1 cellular context compared by ENCODE assay signal in the genomic region with DNA sequence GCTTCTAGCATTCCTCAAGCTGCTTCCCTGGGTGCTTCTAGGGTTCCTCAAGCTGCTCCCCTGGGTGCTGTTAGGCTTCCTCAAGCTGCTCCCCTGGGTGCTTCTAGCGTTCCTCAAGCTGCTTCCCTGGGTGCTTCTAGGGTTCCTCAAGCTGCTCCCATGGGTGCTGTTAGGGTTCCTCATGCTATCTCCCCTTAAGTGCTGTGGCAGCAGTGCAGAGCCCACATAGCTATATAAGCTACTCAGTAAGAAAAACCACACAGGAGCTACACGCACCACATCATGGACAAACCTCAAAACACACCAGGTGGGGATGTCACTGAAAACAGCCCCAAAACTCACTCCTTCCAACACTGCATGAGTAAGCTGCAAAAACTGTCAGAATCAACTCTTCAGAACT.
TF ChIP-seq lines count a peak whose summit lies in the region.

No MANE protein-coding gene starts in this region.

TF ChIP-seq in IMR-90, 13 proteins besides CTCF, POLR2A, EP300 and RAD21 (continued from another document):
- TF ChIP-seq RCOR1 (IDR thresholded peaks at IDR 0.05; ENCODE audit: insufficient replicate concordance, low read length), result no peak
- no peak for TF ChIP-seq SMC3 (IDR thresholded peaks at IDR 0.05; ENCODE audit: low read depth, low read length)
- TF ChIP-seq MXI1 (IDR thresholded peaks at IDR 0.05; ENCODE audit: borderline replicate concordance, low read depth, low read length), result no peak
- no peak for TF ChIP-seq CEBPB (IDR thresholded peaks at IDR 0.05; ENCODE audit: low read depth, low read length)
- TF ChIP-seq NFE2L2 (IDR thresholded peaks at IDR 0.05; ENCODE audit: low read depth, low read length), result no peak
- TF ChIP-seq MAZ (IDR thresholded peaks at IDR 0.05; ENCODE audit: borderline replicate concordance, low read depth, low read length), result no peak
- TF ChIP-seq BHLHE40 (IDR thresholded peaks at IDR 0.05; ENCODE audit: low read depth, low read length), result no peak
- TF ChIP-seq, protein P1, sequence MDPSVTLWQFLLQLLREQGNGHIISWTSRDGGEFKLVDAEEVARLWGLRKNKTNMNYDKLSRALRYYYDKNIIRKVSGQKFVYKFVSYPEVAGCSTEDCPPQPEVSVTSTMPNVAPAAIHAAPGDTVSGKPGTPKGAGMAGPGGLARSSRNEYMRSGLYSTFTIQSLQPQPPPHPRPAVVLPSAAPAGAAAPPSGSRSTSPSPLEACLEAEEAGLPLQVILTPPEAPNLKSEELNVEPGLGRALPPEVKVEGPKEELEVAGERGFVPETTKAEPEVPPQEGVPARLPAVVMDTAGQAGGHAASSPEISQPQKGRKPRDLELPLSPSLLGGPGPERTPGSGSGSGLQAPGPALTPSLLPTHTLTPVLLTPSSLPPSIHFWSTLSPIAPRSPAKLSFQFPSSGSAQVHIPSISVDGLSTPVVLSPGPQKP (IDR thresholded peaks at IDR 0.05; ENCODE audit: borderline replicate concordance, low read depth, low read length), result no peak
- TF ChIP-seq CHD1 (IDR thresholded peaks at IDR 0.05; ENCODE audit: low read depth, low read length), result no peak
- TF ChIP-seq FOS (IDR thresholded peaks at IDR 0.05; ENCODE audit: low read depth, low read length), result no peak
- TF ChIP-seq RFX5 (IDR thresholded peaks at IDR 0.05; ENCODE audit: low read depth, low read length), result no peak
- TF ChIP-seq, protein P2, sequence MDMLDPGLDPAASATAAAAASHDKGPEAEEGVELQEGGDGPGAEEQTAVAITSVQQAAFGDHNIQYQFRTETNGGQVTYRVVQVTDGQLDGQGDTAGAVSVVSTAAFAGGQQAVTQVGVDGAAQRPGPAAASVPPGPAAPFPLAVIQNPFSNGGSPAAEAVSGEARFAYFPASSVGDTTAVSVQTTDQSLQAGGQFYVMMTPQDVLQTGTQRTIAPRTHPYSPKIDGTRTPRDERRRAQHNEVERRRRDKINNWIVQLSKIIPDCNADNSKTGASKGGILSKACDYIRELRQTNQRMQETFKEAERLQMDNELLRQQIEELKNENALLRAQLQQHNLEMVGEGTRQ (IDR thresholded peaks at IDR 0.05; ENCODE audit: low read depth, low read length), result no peak
